8 cellular contexts compared by ENCODE assay signal in the genomic region with DNA sequence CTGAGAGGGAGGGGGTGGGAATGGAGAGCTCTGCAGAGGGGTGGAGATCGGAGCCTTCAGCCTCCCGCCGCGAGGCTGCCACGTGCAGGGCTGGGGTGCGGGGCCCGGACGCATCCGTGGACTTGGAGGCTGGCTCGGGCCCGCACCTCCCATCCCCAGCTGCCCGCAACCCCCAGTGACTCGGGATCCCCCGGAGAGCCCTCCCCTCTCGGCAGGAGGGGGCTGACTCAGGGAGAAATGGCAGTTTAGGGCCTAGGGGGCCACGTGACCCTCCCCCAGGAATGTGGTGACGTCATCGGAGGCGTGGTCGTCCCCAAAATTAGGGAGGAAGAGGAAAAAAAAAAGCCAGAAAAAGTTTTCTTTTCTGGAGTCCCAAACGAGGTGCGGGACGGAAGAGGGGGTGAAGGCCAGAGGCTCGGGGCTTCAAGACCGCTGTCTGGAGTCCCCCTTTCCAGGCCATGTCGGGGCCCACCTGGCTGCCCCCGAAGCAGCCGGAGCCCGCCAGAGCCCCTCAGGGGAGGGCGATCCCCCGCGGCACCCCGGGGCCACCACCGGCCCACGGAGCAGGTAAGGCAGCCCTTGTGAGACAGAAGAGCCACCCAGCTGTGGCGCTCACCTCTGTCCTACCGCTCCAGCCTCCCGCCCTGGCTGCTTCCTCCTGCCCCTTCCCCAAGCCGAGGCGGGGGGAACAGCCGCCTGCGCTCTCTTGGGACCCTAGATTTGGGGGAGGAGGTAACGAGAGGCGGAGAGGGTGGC. TPM values are rescaled to one million over a fixed set of nuclear protein-coding genes. Genes with fewer than 3 reads are reported as not detected.
A peak's percentile ranks its signal among the peaks of the same experiment; 100 is the strongest.
DNase-seq lines count a peak whose midpoint lies in the region; ATAC-seq and TF ChIP-seq lines count a peak whose summit lies in the region.

A gene with protein sequence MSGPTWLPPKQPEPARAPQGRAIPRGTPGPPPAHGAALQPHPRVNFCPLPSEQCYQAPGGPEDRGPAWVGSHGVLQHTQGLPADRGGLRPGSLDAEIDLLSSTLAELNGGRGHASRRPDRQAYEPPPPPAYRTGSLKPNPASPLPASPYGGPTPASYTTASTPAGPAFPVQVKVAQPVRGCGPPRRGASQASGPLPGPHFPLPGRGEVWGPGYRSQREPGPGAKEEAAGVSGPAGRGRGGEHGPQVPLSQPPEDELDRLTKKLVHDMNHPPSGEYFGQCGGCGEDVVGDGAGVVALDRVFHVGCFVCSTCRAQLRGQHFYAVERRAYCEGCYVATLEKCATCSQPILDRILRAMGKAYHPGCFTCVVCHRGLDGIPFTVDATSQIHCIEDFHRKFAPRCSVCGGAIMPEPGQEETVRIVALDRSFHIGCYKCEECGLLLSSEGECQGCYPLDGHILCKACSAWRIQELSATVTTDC (plus strand): TSS at position 348 of the 756 bp plus-strand sequence. CDS start 111 bp downstream, at position 459.

- H3K4me1 Mint-ChIP-seq in CD8-positive, alpha-beta T cell (ENCODE audit: low read depth) = peaks cover 19% of the 10 kb centered on the region
- H3K4me1 Mint-ChIP-seq in HFFc6 (ENCODE audit: low read depth) = peaks cover 18% of the 10 kb centered on the region

- no peaks in the 10 kb centered on the region for H3K9me3 ChIP-seq in CD8-positive, alpha-beta T cell (ENCODE audit: low read length)
- H3K9me3 ChIP-seq in SJSA1 (replicated peaks) = no peaks in the 10 kb centered on the region

- CTCF ChIA-PET in CD8-positive, alpha-beta T cell (lab: Charles Lee) = no interaction called here

- peaks cover 23% of the 10 kb centered on the region for H3K4me1 ChIP-seq in CD8-positive, alpha-beta T cell (ENCODE audit: insufficient read depth, low read length)
- H3K4me1 ChIP-seq in SJSA1 (replicated peaks) = peaks cover 23% of the 10 kb centered on the region

- no peak for TF ChIP-seq CTCF in CD8-positive, alpha-beta T cell (IDR thresholded peaks at IDR 0.05)
- TF ChIP-seq CTCF in HFFc6 (IDR thresholded peaks at IDR 0.05) = no peak

- peak within 1 kb of the TSS; percentile 66 for H3K27ac Mint-ChIP-seq in CD8-positive, alpha-beta T cell
- H3K27ac Mint-ChIP-seq in HFFc6 = peak within 1 kb of the TSS; percentile 95

- POLR2A ChIA-PET in CD8-positive, alpha-beta T cell (lab: Charles Lee) = interaction anchor here (0.6 kb wide), 1 partner anchor 14 kb away, joined by 3 read pairs; a partner anchor contains a TSS

- peak in 4 of 7 experiments; percentile 41 to 62 (median 49) for DNase-seq in CD8-positive, alpha-beta T cell
- DNase-seq in HFFc6 (peak; percentile 84), SJSA1 (ENCODE audit: low read depth in 1 of 2, low spot score in 2 of 2) (peak; percentile 93 to 95), left cardiac atrium (peak; percentile 93), pons (ENCODE audit: low spot score) (peak; percentile 85), NCI-H187 (lab: John Stamatoyannopoulos, UW) (no peak), NOMO-1 treated with dmso at 0.1 percent for 144 hours (lab: John Stamatoyannopoulos, UW; ENCODE audit: unreplicated experiment) (no peak)

- H3K27me3 Mint-ChIP-seq in CD8-positive, alpha-beta T cell (ENCODE audit: low read depth) = no peaks in the 10 kb centered on the region
- H3K27me3 Mint-ChIP-seq in HFFc6 (ENCODE audit: insufficient read depth) = peaks cover under 1% of the 10 kb centered on the region; the same call in 1 of the 2 replicates

- peak within 1 kb of the TSS; percentile 54 for H3K27ac ChIP-seq in CD8-positive, alpha-beta T cell (ENCODE audit: low read depth, low read length)
- H3K27ac ChIP-seq in SJSA1 (peak within 1 kb of the TSS; percentile 98), angular gyrus (ENCODE audit: low read depth, low read length) (peak within 1 kb of the TSS; percentile 96)

- H3K36me3 Mint-ChIP-seq in CD8-positive, alpha-beta T cell = peaks cover 28% of the 10 kb centered on the region
- H3K36me3 Mint-ChIP-seq in HFFc6 (ENCODE audit: low read depth) = peaks cover 20% of the 10 kb centered on the region

- H3K4me3 ChIP-seq in CD8-positive, alpha-beta T cell (ENCODE audit: low read depth, low read length) = peak within 1 kb of the TSS; percentile 36
- H3K4me3 ChIP-seq in SJSA1 = peak within 1 kb of the TSS; percentile 92

- no peaks in the 10 kb centered on the region for H3K27me3 ChIP-seq in CD8-positive, alpha-beta T cell (ENCODE audit: insufficient read depth, low read length)
- no peaks in the 10 kb centered on the region for H3K27me3 ChIP-seq in SJSA1 (replicated peaks)

- H3K9me3 Mint-ChIP-seq in CD8-positive, alpha-beta T cell = no peaks in the 10 kb centered on the region
- no peaks in the 10 kb centered on the region for H3K9me3 Mint-ChIP-seq in HFFc6

- H3K36me3 ChIP-seq in CD8-positive, alpha-beta T cell (ENCODE audit: insufficient read depth, low read length) = peaks cover 5% of the 10 kb centered on the region
- peaks cover 51% of the 10 kb centered on the region for H3K36me3 ChIP-seq in SJSA1

- peak within 1 kb of the TSS; percentile 78 for H3K4me3 Mint-ChIP-seq in CD8-positive, alpha-beta T cell
- peak within 1 kb of the TSS; percentile 96 for H3K4me3 Mint-ChIP-seq in HFFc6

- ATAC-seq in CD8-positive, alpha-beta T cell = peak; percentile 48
- ATAC-seq in left cardiac atrium = peak; percentile 73 to 81

- intact Hi-C loops in CD8-positive, alpha-beta T cell (cut with DNase I, micrococcal nuclease) = loop anchor here in 1 of 2 experiments (1.0 kb wide), 1 partner anchor 15 kb away; a partner anchor contains a TSS
- intact Hi-C loops in left cardiac atrium (cut with DNase I) = no loop called here

RNA-seq across cellular contexts. Expression of the gene that starts here (rescaled TPM):
- 1 to 10 TPM; 3.9 to 4.1 TPM for total RNA-seq in CD8-positive, alpha-beta T cell
- total RNA-seq in HFFc6 (2021; fragmentation: NEBNext Ultra II Directional; extraction: Animal tissue kit (Norgen Biotek cat#: 25700)) = 100 to 1,000 TPM; 125 to 148 (median 140) TPM
- total RNA-seq in SJSA1 (2014; rRNA removed; shearing (Covaris generic)) = 88.0 and 95.9 TPM in 2 replicates
- total RNA-seq in left cardiac atrium = 10 to 100 TPM; 36.5 to 48.0 TPM

Comparison
In these comparisons a context has a peak if more than half of its experiments do, and no peak if none do; other contexts are left out.
1. RNA of the gene that starts here (total RNA-seq): 125 to 148 TPM in HFFc6, 88.0 to 95.9 TPM in SJSA1 and 36.5 to 48.0 TPM in left cardiac atrium; 3.9 to 4.1 TPM in CD8-positive, alpha-beta T cell; every median in the first group is over 4 times any median in the second.
2. DNase-seq: peak in CD8-positive, alpha-beta T cell (4 of 7), HFFc6 (single experiment), SJSA1 (2 of 2), left cardiac atrium (single experiment) and pons (single experiment); none in NCI-H187 (0 of 2) and NOMO-1 treated with dmso at 0.1 percent for 144 hours (single experiment).
3. Peak in every context shown above with its lines, with median percentiles within 50 percentile points of each other: H3K27ac ChIP-seq.